Comparison of ENCODE assay signal across 1 cellular context in the genomic region with DNA sequence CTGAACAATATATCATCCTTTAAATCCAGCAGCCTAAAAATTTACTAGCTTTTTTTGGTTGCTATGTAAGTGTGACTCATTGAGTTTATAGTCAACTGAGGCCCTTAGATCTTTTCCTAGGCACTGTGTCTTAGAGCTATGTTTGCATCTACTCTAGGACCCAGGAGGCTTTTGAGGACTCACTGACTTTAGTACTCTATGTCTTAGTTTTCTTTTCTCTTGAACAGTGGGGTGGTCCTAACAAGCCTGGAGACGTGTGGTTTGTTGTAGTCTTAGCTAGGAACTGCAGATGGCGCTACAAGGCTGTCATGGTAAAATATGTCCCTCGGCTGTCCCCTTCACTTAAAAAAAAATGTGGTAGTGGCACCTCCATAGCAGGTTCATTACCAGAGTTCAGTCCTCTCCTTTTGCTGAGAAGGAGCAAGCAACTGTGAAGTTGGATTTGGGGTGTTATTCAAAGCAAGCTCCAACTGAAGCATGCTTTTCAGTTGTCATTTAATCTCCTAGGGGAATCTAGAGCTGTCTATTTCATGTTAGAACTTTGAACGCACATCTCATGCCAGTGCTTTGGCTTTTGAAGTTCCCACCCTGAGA.
TF ChIP-seq lines count a peak whose summit lies in the region.

No MANE protein-coding gene starts in this region.

TF ChIP-seq in GM23338, 12 proteins besides CTCF, POLR2A, EP300 and RAD21 (continued from another document):
- TF ChIP-seq EZH2phosphoT487 (IDR thresholded peaks at IDR 0.05; ENCODE audit: unreplicated experiment) (no peak), JUNB (IDR thresholded peaks at IDR 0.05; ENCODE audit: unreplicated experiment) (no peak), STAT1 (IDR thresholded peaks at IDR 0.05; ENCODE audit: unreplicated experiment) (no peak), CREB1 (CRISPR knock-in tag; IDR thresholded peaks at IDR 0.05; ENCODE audit: low read depth) (no peak), ZNF331 (CRISPR knock-in tag; IDR thresholded peaks at IDR 0.05; ENCODE audit: low read depth) (no peak), ETS1 (IDR thresholded peaks at IDR 0.05) (no peak), ZNF114 (CRISPR knock-in tag; IDR thresholded peaks at IDR 0.05) (no peak), REST (IDR thresholded peaks at IDR 0.05; ENCODE audit: unreplicated experiment) (no peak), POLR2AphosphoS5 (IDR thresholded peaks at IDR 0.05; ENCODE audit: low read depth) (no peak), NANOG (IDR thresholded peaks at IDR 0.05; ENCODE audit: borderline replicate concordance) (no peak)
